7 cellular contexts compared by ENCODE assay signal in the genomic region with DNA sequence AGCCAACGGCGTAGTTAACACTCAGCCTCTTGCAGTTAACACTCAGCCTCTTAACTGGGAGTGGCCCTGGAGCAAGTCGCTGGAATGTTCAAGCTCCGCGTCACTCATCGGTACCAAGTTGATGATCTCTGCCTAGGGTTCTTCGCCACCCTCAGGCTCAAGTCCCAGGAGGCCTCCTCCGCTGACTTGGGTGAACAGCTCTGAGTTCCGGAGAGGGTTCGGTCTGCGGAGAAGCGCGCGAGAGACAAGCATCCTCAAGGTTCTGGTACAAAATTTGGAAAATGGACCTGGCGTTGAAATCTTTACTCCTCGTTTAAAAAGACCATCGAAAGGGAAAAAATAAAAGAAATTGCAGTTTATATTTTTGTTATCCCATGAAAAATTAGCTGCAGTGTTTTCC. TPM values are rescaled to one million over a fixed set of nuclear protein-coding genes. Genes with fewer than 3 reads are reported as not detected.
DNase-seq lines count a peak whose midpoint lies in the region; ATAC-seq lines count a peak whose summit lies in the region.

No MANE protein-coding gene starts in this region.

- H3K27me3 ChIP-seq in HUES6 (ENCODE audit: control insufficient read depth, insufficient read depth, low read length) (peaks cover 14% of the 10 kb centered on the region; the same call in 1 of the 2 replicates), iPS DF 6.9 (ENCODE audit: control insufficient read depth, insufficient read depth, low read length) (no peaks in the 10 kb centered on the region; the same call in 1 of the 2 replicates), skeletal muscle satellite cell (ENCODE audit: control insufficient read depth, insufficient read depth, low read length) (no peaks in the 10 kb centered on the region)

- H3K36me3 ChIP-seq in HUES6 (ENCODE audit: control insufficient read depth, insufficient read depth, low read length) (no peaks in the 10 kb centered on the region), iPS DF 6.9 (ENCODE audit: control insufficient read depth, insufficient read depth, low read length) (no peaks in the 10 kb centered on the region), skeletal muscle satellite cell (ENCODE audit: insufficient read depth, low read length) (no peaks in the 10 kb centered on the region)

- H3K9ac ChIP-seq in HUES6 (ENCODE audit: low read length) (no peak overlapping the region), skeletal muscle satellite cell (ENCODE audit: low read depth, low read length) (peak overlapping the region; percentile 91)

- ATAC-seq in GM19397 (IDR thresholded peaks at IDR 0.05; ENCODE audit: unreplicated experiment), result no peak
- ATAC-seq in HG03521 (IDR thresholded peaks at IDR 0.05; ENCODE audit: unreplicated experiment), result no peak

- DNase-seq in amniotic epithelial cell (ENCODE audit: low read depth) (peak; percentile 10), iPS DF 6.9 (ENCODE audit: low read depth, low spot score) (no peak), DMS114 treated with DMSO at 0.1 percent for 48 hours (lab: John Stamatoyannopoulos, UW; ENCODE audit: unreplicated experiment) (no peak)

- no CpG with 5 or more reads among the region's 17 CpGs for WGBS in iPS DF 6.9 (ENCODE audit: insufficient coverage, insufficient read length)

- H3K4me2 ChIP-seq in skeletal muscle satellite cell (ENCODE audit: low read length), result peak overlapping the region; percentile 95

- H3K4me1 ChIP-seq in HUES6 (ENCODE audit: control insufficient read depth, insufficient read depth, low read length) (peaks cover 24% of the 10 kb centered on the region), iPS DF 6.9 (ENCODE audit: control insufficient read depth, insufficient read depth, low read length) (0 out of 2 replicates have a peak, but pooled peaks cover 2% of the 10 kb centered on the region), skeletal muscle satellite cell (ENCODE audit: control insufficient read depth, insufficient read depth, low read length) (peaks cover 30% of the 10 kb centered on the region)

- H3K27ac ChIP-seq in HUES6 (ENCODE audit: low read depth, low read length) (peak overlapping the region; percentile 32; the same call in 1 of the 2 replicates), iPS DF 6.9 (ENCODE audit: low read length) (no peak overlapping the region)

- H3K9me3 ChIP-seq in HUES6 (ENCODE audit: control insufficient read depth, insufficient read depth, low read depth, low read length) (no peaks in the 10 kb centered on the region), iPS DF 6.9 (ENCODE audit: control insufficient read depth, insufficient read depth, low read length) (no peaks in the 10 kb centered on the region), skeletal muscle satellite cell (replicated peaks; ENCODE audit: low read length) (no peaks in the 10 kb centered on the region)

- H3K4me3 ChIP-seq in HUES6 (ENCODE audit: low read depth, low read length), result peak overlapping the region; percentile 78
- peak overlapping the region; percentile 4; the same call in 1 of the 2 replicates for H3K4me3 ChIP-seq in iPS DF 6.9 (ENCODE audit: low read length)
- H3K4me3 ChIP-seq in skeletal muscle satellite cell (ENCODE audit: low read length), result peak overlapping the region; percentile 91

RNA-seq across cellular contexts. Expression of gene DSP, which starts 0.9 kb away (rescaled TPM):
- 0.76 and 2.4 TPM in 2 replicates for total RNA-seq in skeletal muscle satellite cell (2012; rRNA removed)

RNA-seq across cellular contexts. Expression of gene SNRNP48, which starts 49.4 kb away (rescaled TPM):
- 9.8 and 13.7 TPM in 2 replicates for total RNA-seq in skeletal muscle satellite cell (2012; rRNA removed)

Comparison
In these comparisons a context has a peak if more than half of its experiments do, and no peak if none do; other contexts are left out.
1. H3K4me3 ChIP-seq: peak in every context shown above with its lines; median percentile 91 in skeletal muscle satellite cell; 78 in HUES6; 4 in iPS DF 6.9.